In genomic region chr11:10828407-10828806, GRCh38 we compare ENCODE assay signal across 41 cellular contexts.
"Had no signal": no experiment of that assay in that cellular context is flagged by ENCODE, and none has a peak within 500 bp of the region (broad histone marks: within the 10 kb centered on the region; RNA-seq: fewer than 3 reads in every experiment).

No MANE protein-coding gene starts in this region.

- DNase-seq: activated effector memory CD4-positive, alpha-beta T cell treated with anti-CD3 and anti-CD28 coated beads, Interleukin-2, amount 50 U/mL, for 16 hours; activated effector memory CD4-positive, alpha-beta T cell treated with Interleukin-2 at 50 U/mL for 16 hours; activated gamma-delta T cell; activated gamma-delta T cell treated with Interleukin-2 at 50 U/mL for 16 hours; activated naive CD4-positive, alpha-beta T cell; activated naive CD4-positive, alpha-beta T cell treated with anti-CD3 and anti-CD28 coated beads for 36 hours; activated naive CD4-positive, alpha-beta T cell treated with anti-CD3 and anti-CD28 coated beads, Interleukin-2, amount 10 ng/mL, durations not matched to agents 7 days and 5 days; activated naive CD4-positive, alpha-beta T cell treated with anti-CD3 and anti-CD28 coated beads, Interleukin-2, amount 50 U/mL, for 16 hours; activated naive CD4-positive, alpha-beta T cell treated with Interleukin-2 at 50 U/mL for 16 hours; activated naive CD8-positive, alpha-beta T cell treated with anti-CD3 and anti-CD28 coated beads for 36 hours; activated naive CD8-positive, alpha-beta T cell treated with anti-CD3 and anti-CD28 coated beads, Interleukin-2, amount 10 ng/mL, durations not matched to agents 7 days and 5 days; activated naive CD8-positive, alpha-beta T cell treated with anti-CD3 and anti-CD28 coated beads, Interleukin-2, amount 50 U/mL, for 24 hours; activated T-cell treated with anti-CD3 and anti-CD28 coated beads for 4 hours; activated T-cell treated with anti-CD3 and anti-CD28 coated beads, Interleukin-2, amount 50 U/mL, for 1 hour; activated T-cell treated with anti-CD3 and anti-CD28 coated beads, Interleukin-2, amount 50 U/mL, for 24 hours; activated T-cell treated with anti-CD3 and anti-CD28 coated beads, Interleukin-2, amount 50 U/mL, for 4 hours; activated T-cell treated with anti-CD3 and anti-CD28 coated beads, Interleukin-2, amount 50 U/mL, for 48 hours; activated T-cell treated with anti-CD3 and anti-CD28 coated beads, Interleukin-2, amount 50 U/mL, for 72 hours; adrenal gland; amniotic stem cell; amygdala; anterior cingulate cortex; aorta; body of pancreas; brain microvascular endothelial cell; caudate nucleus; central memory CD4-positive, alpha-beta T cell; cerebellar nuclear complex had no signal

- H3K9me3 ChIP-seq: adrenal gland, ascending aorta, body of pancreas, breast epithelium had no signal

- H3K27me3 Mint-ChIP-seq: activated naive CD4-positive, alpha-beta T cell treated with anti-CD3 and anti-CD28 coated beads, Interleukin-2, amount 10 ng/mL, durations not matched to agents 7 days and 5 days; activated naive CD4-positive, alpha-beta T cell treated with anti-CD3 and anti-CD28 coated beads, Interleukin-2, amount 50 U/mL, for 24 hours; activated naive CD8-positive, alpha-beta T cell; activated naive CD8-positive, alpha-beta T cell treated with anti-CD3 and anti-CD28 coated beads for 36 hours; activated naive CD8-positive, alpha-beta T cell treated with anti-CD3 and anti-CD28 coated beads, Interleukin-2, amount 10 ng/mL, durations not matched to agents 7 days and 5 days; activated naive CD8-positive, alpha-beta T cell treated with anti-CD3 and anti-CD28 coated beads, Interleukin-2, amount 50 U/mL, for 24 hours; activated T-cell treated with anti-CD3 and anti-CD28 coated beads, Interleukin-2, amount 50 U/mL, for 24 hours; activated T-helper 17 cell treated with anti-CD3 and anti-CD28 coated beads, Interleukin-2, amount 50 U/mL, for 72 hours; brain; central memory CD8-positive, alpha-beta T cell had no signal

- H3K9me3 Mint-ChIP-seq: activated naive CD4-positive, alpha-beta T cell treated with anti-CD3 and anti-CD28 coated beads for 36 hours; activated naive CD4-positive, alpha-beta T cell treated with anti-CD3 and anti-CD28 coated beads, Interleukin-2, amount 10 ng/mL, durations not matched to agents 7 days and 5 days; activated naive CD4-positive, alpha-beta T cell treated with anti-CD3 and anti-CD28 coated beads, Interleukin-2, amount 50 U/mL, for 24 hours; activated naive CD8-positive, alpha-beta T cell treated with anti-CD3 and anti-CD28 coated beads for 36 hours; activated naive CD8-positive, alpha-beta T cell treated with anti-CD3 and anti-CD28 coated beads, Interleukin-2, amount 50 U/mL, for 24 hours; activated T-cell treated with anti-CD3 and anti-CD28 coated beads, Interleukin-2, amount 50 U/mL, for 24 hours; activated T-cell treated with anti-CD3 and anti-CD28 coated beads, Interleukin-2, amount 50 U/mL, for 4 hours; activated T-cell treated with anti-CD3 and anti-CD28 coated beads, Interleukin-2, amount 50 U/mL, for 72 hours; activated T-helper 1 cell treated with anti-CD3 and anti-CD28 coated beads, Interleukin-12 subunit alpha, Interleukin-12 subunit beta, Interleukin-2, Interleukin-4 antibody, amounts not matched to agents 30 ng/mL and 10 ng/mL and 1 ng/mL, durations not matched to agents 14 hours and 24 hours and 36 hours; activated T-helper 17 cell treated with anti-CD3 and anti-CD28 coated beads, Interleukin-2, amount 50 U/mL, for 72 hours; activated T-helper 2 cell treated with anti-CD3 and anti-CD28 coated beads, Interferon-gamma antibody, Interleukin-2, Interleukin-4, amounts not matched to agents 10 μg/mL and 5 μg/mL and 100 μg/mL, durations not matched to agents 14 hours and 24 hours and 36 hours; brain; central memory CD8-positive, alpha-beta T cell had no signal

- FAIRE-seq: astrocyte, bronchial epithelial cell had no signal

- H3K4me1 Mint-ChIP-seq: activated T-helper 17 cell treated with anti-CD3 and anti-CD28 coated beads, Interleukin-2, amount 50 U/mL, for 72 hours; brain; central memory CD8-positive, alpha-beta T cell had no signal

- H3K27me3 ChIP-seq: adrenal gland, ascending aorta, body of pancreas, brain microvascular endothelial cell, breast epithelium, cardiac muscle cell had no signal

- H3K4me3 Mint-ChIP-seq: activated naive CD4-positive, alpha-beta T cell treated with anti-CD3 and anti-CD28 coated beads for 36 hours; activated naive CD4-positive, alpha-beta T cell treated with anti-CD3 and anti-CD28 coated beads, Interleukin-2, amount 10 ng/mL, durations not matched to agents 7 days and 5 days; activated naive CD4-positive, alpha-beta T cell treated with anti-CD3 and anti-CD28 coated beads, Interleukin-2, amount 50 U/mL, for 24 hours; activated naive CD8-positive, alpha-beta T cell; activated naive CD8-positive, alpha-beta T cell treated with anti-CD3 and anti-CD28 coated beads for 36 hours; activated naive CD8-positive, alpha-beta T cell treated with anti-CD3 and anti-CD28 coated beads, Interleukin-2, amount 10 ng/mL, durations not matched to agents 7 days and 5 days; activated naive CD8-positive, alpha-beta T cell treated with anti-CD3 and anti-CD28 coated beads, Interleukin-2, amount 50 U/mL, for 24 hours; activated T-cell treated with anti-CD3 and anti-CD28 coated beads, Interleukin-2, amount 50 U/mL, for 24 hours; activated T-cell treated with anti-CD3 and anti-CD28 coated beads, Interleukin-2, amount 50 U/mL, for 4 hours; activated T-cell treated with anti-CD3 and anti-CD28 coated beads, Interleukin-2, amount 50 U/mL, for 72 hours; activated T-helper 1 cell treated with anti-CD3 and anti-CD28 coated beads, Interleukin-12 subunit alpha, Interleukin-12 subunit beta, Interleukin-2, Interleukin-4 antibody, amounts not matched to agents 30 ng/mL and 10 ng/mL and 1 ng/mL, durations not matched to agents 14 hours and 24 hours and 36 hours; activated T-helper 17 cell treated with anti-CD3 and anti-CD28 coated beads, Interleukin-2, amount 50 U/mL, for 72 hours; brain; central memory CD8-positive, alpha-beta T cell had no signal

- H3K27ac Mint-ChIP-seq: activated naive CD4-positive, alpha-beta T cell treated with anti-CD3 and anti-CD28 coated beads for 36 hours; activated naive CD4-positive, alpha-beta T cell treated with anti-CD3 and anti-CD28 coated beads, Interleukin-2, amount 10 ng/mL, durations not matched to agents 7 days and 5 days; activated naive CD4-positive, alpha-beta T cell treated with anti-CD3 and anti-CD28 coated beads, Interleukin-2, amount 50 U/mL, for 24 hours; activated naive CD4-positive, alpha-beta T cell treated with anti-CD3 and anti-CD28 coated beads, Interleukin-2, amount 50 U/mL, for 72 hours; activated naive CD8-positive, alpha-beta T cell; activated naive CD8-positive, alpha-beta T cell treated with anti-CD3 and anti-CD28 coated beads for 36 hours; activated naive CD8-positive, alpha-beta T cell treated with anti-CD3 and anti-CD28 coated beads, Interleukin-2, amount 10 ng/mL, durations not matched to agents 7 days and 5 days; activated naive CD8-positive, alpha-beta T cell treated with anti-CD3 and anti-CD28 coated beads, Interleukin-2, amount 50 U/mL, for 24 hours; activated T-cell treated with anti-CD3 and anti-CD28 coated beads, Interleukin-2, amount 50 U/mL, for 24 hours; activated T-cell treated with anti-CD3 and anti-CD28 coated beads, Interleukin-2, amount 50 U/mL, for 72 hours; activated T-helper 1 cell treated with anti-CD3 and anti-CD28 coated beads, Interleukin-12 subunit alpha, Interleukin-12 subunit beta, Interleukin-2, Interleukin-4 antibody, amounts not matched to agents 30 ng/mL and 10 ng/mL and 1 ng/mL, durations not matched to agents 14 hours and 24 hours and 36 hours; activated T-helper 17 cell treated with anti-CD3 and anti-CD28 coated beads, Interleukin-2, amount 50 U/mL, for 72 hours; activated T-helper 2 cell treated with anti-CD3 and anti-CD28 coated beads, Interferon-gamma antibody, Interleukin-2, Interleukin-4, amounts not matched to agents 10 μg/mL and 5 μg/mL and 100 μg/mL, durations not matched to agents 14 hours and 24 hours and 36 hours; brain had no signal

- H3K4me1 ChIP-seq: adrenal gland, ascending aorta, breast epithelium had no signal

- H3K36me3 ChIP-seq: adrenal gland, ascending aorta, brain microvascular endothelial cell, breast epithelium, cardiac muscle cell had no signal

- H3K27ac ChIP-seq: adrenal gland, ascending aorta, body of pancreas, brain microvascular endothelial cell, breast epithelium, cardiac muscle cell had no signal

- H3K36me3 Mint-ChIP-seq: activated naive CD4-positive, alpha-beta T cell treated with anti-CD3 and anti-CD28 coated beads, Interleukin-2, amount 10 ng/mL, durations not matched to agents 7 days and 5 days; activated naive CD8-positive, alpha-beta T cell treated with anti-CD3 and anti-CD28 coated beads for 36 hours had no signal

- H3K4me3 ChIP-seq: adrenal gland, ascending aorta, body of pancreas, breast epithelium, cardiac muscle cell had no signal

- ATAC-seq: activated naive CD4-positive, alpha-beta T cell treated with anti-CD3 and anti-CD28 coated beads, Interleukin-2, amount 50 U/mL, for 72 hours; activated naive CD8-positive, alpha-beta T cell treated with anti-CD3 and anti-CD28 coated beads, Interleukin-2, amount 50 U/mL, for 24 hours; activated T-cell treated with anti-CD3 and anti-CD28 coated beads, Interleukin-2, amount 50 U/mL, for 4 hours; activated T-cell treated with anti-CD3 and anti-CD28 coated beads, Interleukin-2, amount 50 U/mL, for 72 hours; activated T-helper 17 cell treated with anti-CD3 and anti-CD28 coated beads, Interleukin-2, amount 50 U/mL, for 72 hours; body of pancreas had no signal
